8 cellular contexts compared by ENCODE assay signal in the genomic region with DNA sequence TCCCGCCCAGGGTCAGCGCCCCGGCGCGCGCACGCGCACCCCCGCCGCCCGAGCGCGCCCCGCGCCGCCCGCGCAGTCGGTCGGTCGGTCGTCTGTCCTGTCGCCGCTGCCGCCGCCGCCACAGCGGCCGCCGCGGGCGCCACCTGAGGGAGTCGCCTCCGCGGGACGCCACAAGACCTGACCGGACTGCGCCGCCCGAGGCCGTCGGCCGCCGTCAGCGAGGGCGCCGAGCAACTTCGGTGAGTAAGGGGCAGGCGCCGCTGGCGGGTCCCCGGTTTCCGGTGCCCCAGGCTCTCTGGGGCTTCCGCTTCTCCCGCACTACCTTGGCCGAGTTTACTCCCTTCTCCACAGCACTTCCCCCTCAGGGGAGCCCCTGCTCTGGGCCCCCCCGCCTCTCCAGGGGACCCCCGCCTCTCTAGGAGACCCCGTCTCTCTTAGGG. TPM values are rescaled to one million over a fixed set of nuclear protein-coding genes. Genes with fewer than 3 reads are reported as not detected.
A peak's percentile ranks its signal among the peaks of the same experiment; 100 is the strongest.
DNase-seq lines count a peak whose midpoint lies in the region; ATAC-seq and TF ChIP-seq lines count a peak whose summit lies in the region.

No MANE protein-coding gene starts in this region.

- H3K4me1 ChIP-seq in HEK293 (ENCODE audit: control insufficient read depth, insufficient read depth, low read length) (peaks cover 5% of the 10 kb centered on the region), lung (ENCODE audit: control insufficient read depth in 2 of 2, insufficient read depth in 2 of 2, low read length in 2 of 2) (peaks cover 7 to 11% of the 10 kb centered on the region in 2 donors)

- 0 to 1% methylated on average over 47 to 59 of the region's 59 CpGs for WGBS in lung, 2 donors

- in situ Hi-C loops in astrocyte of the spinal cord (cut with HindIII; ENCODE audit: low sequenced_read_pairs), result no loop called here

- H3K27me3 ChIP-seq in lung (ENCODE audit: control insufficient read depth, insufficient read depth), result no peaks in the 10 kb centered on the region

- CTCF ChIA-PET in HEK293 (lab: Yijun Ruan, JAX), result interaction anchor here (1.3 kb wide), 1 partner anchor 76 kb away, joined by 3 read pairs; no protein-coding TSS in a partner anchor

- H3K9me3 ChIP-seq in HEK293 (ENCODE audit: control insufficient read depth, insufficient read depth, low read depth, low read length), result no peaks in the 10 kb centered on the region
- no peaks in the 10 kb centered on the region for H3K9me3 ChIP-seq in lung (ENCODE audit: control insufficient read depth in 2 of 2, insufficient read depth in 1 of 2, low read length in 1 of 2)

- DNase-seq in OCI-M1 (lab: John Stamatoyannopoulos, UW), result peak; percentile 85
- DNase-seq in astrocyte of the spinal cord (ENCODE audit: low read depth, low spot score), result no peak
- peak; percentile 48 for DNase-seq in lung (ENCODE audit: low spot score)
- DNase-seq in stimulated activated naive CD4-positive, alpha-beta T cell treated with Interleukin-2 at 50 U/mL for 16 hours (lab: John Stamatoyannopoulos, UW), result peak; percentile 49
- DNase-seq in NCI-H226, result no peak
- DNase-seq in NCI-H1105 treated with DMSO at 0.1 percent for 48 hours (lab: John Stamatoyannopoulos, UW), result no peak

- TF ChIP-seq CTCF in HEK293 (tag by site-specific recombination; IDR thresholded peaks at IDR 0.05) (no peak), astrocyte of the spinal cord (IDR thresholded peaks at IDR 0.05; ENCODE audit: low read depth, low read length) (no peak), lung (IDR thresholded peaks at IDR 0.05; ENCODE audit: control extremely low read depth, extremely low read depth) (no peak)

- POLR2A ChIA-PET in HEK293 (lab: Yijun Ruan, JAX), result interaction anchor here (0.6 to 1.6 kb wide), 13 partner anchors 10 to 390 kb away, joined by 3 to 31 read pairs (median 5); a partner anchor contains a TSS

- ATAC-seq in lung (ENCODE audit: insufficient read depth, low FRiP score), result no peak

- H3K36me3 ChIP-seq in HEK293 (ENCODE audit: control insufficient read depth in 2 of 2, insufficient read depth in 1 of 2, low read length in 2 of 2) (peaks cover 0 to 3% of the 10 kb centered on the region in 2 experiments; a peak in 1 of 3 replicates), lung (ENCODE audit: control insufficient read depth in 2 of 2, insufficient read depth in 2 of 2, low read length in 2 of 2) (peaks cover 0 to 1% of the 10 kb centered on the region in 2 donors)

- H3K4me3 ChIP-seq in GM08714 (ENCODE audit: low read length) (peak overlapping the region; percentile 98), HEK293 (ENCODE audit: low read depth, low read length) (peak overlapping the region; percentile 89), astrocyte of the spinal cord (ENCODE audit: low read depth, low read length) (peak overlapping the region; percentile 81), lung (peak overlapping the region; percentile 92)

- peak overlapping the region; percentile 90 for H3K27ac ChIP-seq in HEK293 (ENCODE audit: extremely low read depth, low read depth, low read length)
- H3K27ac ChIP-seq in lung (ENCODE audit: low read depth in 1 of 2, low read length in 1 of 2), result peak overlapping the region; percentile 91 to 95

TF ChIP-seq in HEK293, 187 proteins besides CTCF, POLR2A, EP300 and RAD21:
- TF ChIP-seq ZNF670 (tag by site-specific recombination; IDR thresholded peaks at IDR 0.05; ENCODE audit: low read depth) (no peak), ZNF521 (tag by site-specific recombination; IDR thresholded peaks at IDR 0.05) (no peak), ZNF335 (tag by site-specific recombination; conservative IDR thresholded peaks at IDR 0.05) (0 out of 2 replicates have a peak, but pooled peaks have one; percentile 10)
- TF ChIP-seq, protein P1, sequence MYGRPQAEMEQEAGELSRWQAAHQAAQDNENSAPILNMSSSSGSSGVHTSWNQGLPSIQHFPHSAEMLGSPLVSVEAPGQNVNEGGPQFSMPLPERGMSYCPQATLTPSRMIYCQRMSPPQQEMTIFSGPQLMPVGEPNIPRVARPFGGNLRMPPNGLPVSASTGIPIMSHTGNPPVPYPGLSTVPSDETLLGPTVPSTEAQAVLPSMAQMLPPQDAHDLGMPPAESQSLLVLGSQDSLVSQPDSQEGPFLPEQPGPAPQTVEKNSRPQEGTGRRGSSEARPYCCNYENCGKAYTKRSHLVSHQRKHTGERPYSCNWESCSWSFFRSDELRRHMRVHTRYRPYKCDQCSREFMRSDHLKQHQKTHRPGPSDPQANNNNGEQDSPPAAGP (tag by site-specific recombination; IDR thresholded peaks at IDR 0.05), result no peak

RNA-seq across cellular contexts. Expression of a gene that starts 19.6 kb away (rescaled TPM):
- 10 to 100 TPM; 38.6 to 93.7 TPM for total RNA-seq in lung
- polyA plus RNA-seq in lung, result 10 to 100 TPM; 30.6 to 36.2 TPM

Comparison
In these comparisons a context has a peak if more than half of its experiments do, and no peak if none do; other contexts are left out.
1. DNase-seq: peak in OCI-M1 (single experiment), lung (single experiment) and stimulated activated naive CD4-positive, alpha-beta T cell treated with Interleukin-2 at 50 U/mL for 16 hours (single experiment); none in astrocyte of the spinal cord (single experiment), NCI-H226 (single experiment) and NCI-H1105 treated with DMSO at 0.1 percent for 48 hours (single experiment).
2. Peak in every context shown above with its lines, with median percentiles within 50 percentile points of each other: H3K4me3 ChIP-seq.